ENCODE assay signal across 19 cellular contexts in the genomic region with DNA sequence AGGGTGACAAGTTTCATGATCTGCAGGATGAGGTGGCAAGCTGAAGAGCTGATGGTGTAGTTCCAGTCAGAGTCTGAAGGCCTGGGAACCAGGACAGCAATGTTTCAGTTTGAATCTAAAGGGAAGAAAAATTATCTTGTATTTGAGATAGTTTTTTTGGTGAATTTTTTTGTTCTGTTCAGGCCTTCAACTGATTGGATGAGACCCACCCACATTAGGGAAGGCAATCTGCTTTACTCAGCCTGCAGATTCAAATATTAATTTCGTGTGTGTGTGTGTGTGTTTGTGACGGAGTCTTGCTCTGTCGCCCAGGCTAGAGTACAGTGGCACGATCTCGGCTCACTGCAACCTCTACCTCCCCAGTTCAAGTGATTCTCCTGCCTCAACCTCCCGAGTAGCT.
"Had no signal": no experiment of that assay in that cellular context is flagged by ENCODE, and none has a peak within 500 bp of the region (broad histone marks: within the 10 kb centered on the region; RNA-seq: fewer than 3 reads in every experiment).

No MANE protein-coding gene starts in this region.

- H3K4me3 ChIP-seq: colonic mucosa, esophagus muscularis mucosa, gastroesophageal sphincter, heart right ventricle, left lung, lower lobe of right lung had no signal

- ATAC-seq: effector memory CD8-positive, alpha-beta T cell; foreskin keratinocyte; gastroesophageal sphincter; heart right ventricle; left cardiac atrium; left lung; left ventricle myocardium superior; lower lobe of right lung had no signal

- H3K4me1 ChIP-seq: colonic mucosa, foreskin keratinocyte, gastroesophageal sphincter, heart right ventricle, left lung, lower lobe of right lung had no signal

- H3K27ac ChIP-seq: colonic mucosa, esophagus muscularis mucosa, foreskin keratinocyte, gastroesophageal sphincter, heart right ventricle, left lung, lower lobe of right lung had no signal

- FAIRE-seq: endometrium, frontal cortex, islet of Langerhans, keratinocyte had no signal

- H3K36me3 ChIP-seq: colonic mucosa, esophagus muscularis mucosa, gastroesophageal sphincter, heart right ventricle, left lung, lower lobe of right lung had no signal

- H3K27me3 ChIP-seq: colonic mucosa, esophagus muscularis mucosa, foreskin keratinocyte, gastroesophageal sphincter, heart right ventricle, left lung had no signal

- DNase-seq: colonic mucosa; cortex of kidney; effector CD8-positive, alpha-beta T cell; effector memory CD8-positive, alpha-beta T cell; endodermal cell; heart right ventricle; hippocampal formation; left cardiac atrium; left lung; left ventricle myocardium superior; lower lobe of right lung; naive B cell had no signal

- H3K9me3 ChIP-seq: colonic mucosa, esophagus muscularis mucosa, gastroesophageal sphincter, heart right ventricle, left lung, lower lobe of right lung had no signal
